22 cellular contexts compared by ENCODE assay signal in the genomic region with DNA sequence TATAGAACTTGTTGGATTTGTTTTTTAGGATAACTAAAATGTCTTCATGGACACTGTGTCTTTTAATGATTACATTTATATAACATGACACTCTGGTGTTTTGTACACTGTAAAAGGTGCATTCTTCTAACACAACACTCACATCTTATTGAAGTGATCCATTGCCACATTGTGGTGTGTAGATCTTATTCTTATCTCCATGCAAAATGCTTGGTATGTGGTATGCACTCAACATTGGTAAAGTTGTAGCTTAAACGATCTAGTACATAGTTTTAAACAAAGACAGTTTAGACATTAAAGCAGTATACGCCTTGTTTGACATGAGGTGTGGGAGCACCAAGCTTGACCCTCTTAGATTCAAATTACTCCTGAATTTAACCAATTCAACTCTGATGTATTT.
DNase-seq lines count a peak whose midpoint lies in the region; FAIRE-seq and TF ChIP-seq lines count a peak whose summit lies in the region.
"Had no signal": no experiment of that assay in that cellular context is flagged by ENCODE, and none has a peak within 500 bp of the region (broad histone marks: within the 10 kb centered on the region; RNA-seq: fewer than 3 reads in every experiment).

No MANE protein-coding gene starts in this region.

- H3K18ac ChIP-seq in mesenchymal stem cell (ENCODE audit: low read depth in 1 of 2, low read length in 2 of 2): no peak overlapping the region

- no peaks in the 10 kb centered on the region for H4K20me1 ChIP-seq in endothelial cell of umbilical vein (replicated peaks; ENCODE audit: control insufficient read depth, extremely low read depth, insufficient read depth, low read length)
- H4K20me1 ChIP-seq: BLaER1 had no signal

- no peak overlapping the region for H3K4me2 ChIP-seq in endothelial cell of umbilical vein (ENCODE audit: insufficient read depth, low read length)
- no peak overlapping the region for H3K4me2 ChIP-seq in mesenchymal stem cell (ENCODE audit: low read length, poor library complexity, severe bottlenecking)

- peaks cover 73% of the 10 kb centered on the region for H3K79me2 ChIP-seq in endothelial cell of umbilical vein (ENCODE audit: control insufficient read depth, insufficient read depth, low read length)

- CTCF ChIA-PET in endothelial cell of umbilical vein (lab: Charles Lee): interaction anchor here (0.7 to 1.7 kb wide), 3 partner anchors 14 to 248 kb away, joined by 3 to 5 read pairs (median 4); no protein-coding TSS in a partner anchor

- H3K27me3 ChIP-seq in adipocyte (replicated peaks; ENCODE audit: control insufficient read depth, insufficient read depth, low read length): no peaks in the 10 kb centered on the region
- no peaks in the 10 kb centered on the region for H3K27me3 ChIP-seq in endothelial cell of umbilical vein (ENCODE audit: control insufficient read depth in 2 of 2, insufficient read depth in 2 of 2, low read length in 2 of 2)
- no peaks in the 10 kb centered on the region for H3K27me3 ChIP-seq in mesenchymal stem cell (ENCODE audit: control insufficient read depth in 1 of 2, insufficient read depth in 1 of 2, low read length in 2 of 2)
- H3K27me3 ChIP-seq: BLaER1 had no signal

- H3K27ac ChIP-seq in endothelial cell of umbilical vein (ENCODE audit: insufficient read depth, low read depth, low read length) (peak overlapping the region; percentile 87), mesenchymal stem cell (ENCODE audit: low read length, poor library complexity, severe bottlenecking) (no peak overlapping the region)
- H3K27ac ChIP-seq: BLaER1 had no signal

- H2BK15ac ChIP-seq in mesenchymal stem cell (ENCODE audit: low read depth, poor library complexity, severe bottlenecking): no peak overlapping the region

- H3K4ac ChIP-seq in mesenchymal stem cell (ENCODE audit: low read depth in 1 of 2, low read length in 2 of 2): no peak overlapping the region

- dilution Hi-C loops in endothelial cell of umbilical vein (cut with MboI; ENCODE audit: extremely low pct_ligation_motif_present, low sequenced_read_pairs): no loop called here

- WGBS in mesenchymal stem cell: 53% methylated on average over 2 of the region's 2 CpGs

- no peak overlapping the region for H3K4me3 ChIP-seq in adipocyte (ENCODE audit: low read length)
- H3K4me3 ChIP-seq in endothelial cell of umbilical vein (replicated peaks in 1 of 3; ENCODE audit: insufficient read depth in 1 of 3, low read depth in 1 of 3, low read length in 3 of 3): no peak overlapping the region
- no peak overlapping the region for H3K4me3 ChIP-seq in mesenchymal stem cell (ENCODE audit: insufficient read depth in 1 of 2, low read depth in 1 of 2, low read length in 2 of 2)
- H3K4me3 ChIP-seq: BLaER1, GM12878 had no signal

- H3K9me3 ChIP-seq in adipocyte (ENCODE audit: control insufficient read depth, low read length) (no peaks in the 10 kb centered on the region), endothelial cell of umbilical vein (replicated peaks; ENCODE audit: control insufficient read depth, insufficient read depth, low read length) (no peaks in the 10 kb centered on the region), mesenchymal stem cell (ENCODE audit: control insufficient read depth, low read length) (no peaks in the 10 kb centered on the region)
- H3K9me3 ChIP-seq: BLaER1 had no signal

- TF ChIP-seq POLR2A in endothelial cell of umbilical vein (IDR thresholded peaks at IDR 0.05; ENCODE audit: low read depth, low read length): no peak

- intact Hi-C loops in endothelial cell of umbilical vein (cut with micrococcal nuclease): no loop called here

- peaks cover 3% of the 10 kb centered on the region for H3K36me3 ChIP-seq in adipocyte (ENCODE audit: control insufficient read depth, insufficient read depth, low read length, severe bottlenecking)
- no peaks in the 10 kb centered on the region for H3K36me3 ChIP-seq in endothelial cell of umbilical vein (ENCODE audit: control insufficient read depth in 2 of 2, extremely low read depth in 1 of 2, insufficient read depth in 2 of 2, low read length in 2 of 2)
- H3K36me3 ChIP-seq in mesenchymal stem cell (ENCODE audit: control insufficient read depth in 1 of 2, insufficient read depth in 2 of 2, low read depth in 1 of 2, low read length in 2 of 2): peaks cover 0 to 54% of the 10 kb centered on the region in 2 experiments
- H3K36me3 ChIP-seq: BLaER1 had no signal

- POLR2A ChIA-PET in endothelial cell of umbilical vein (lab: Charles Lee): interaction anchor here (0.9 kb wide), 1 partner anchor 9 kb away, joined by 3 read pairs; no protein-coding TSS in a partner anchor

- H3K9ac ChIP-seq in adipocyte (ENCODE audit: low read length) (no peak overlapping the region), endothelial cell of umbilical vein (replicated peaks; ENCODE audit: extremely low read depth, insufficient read depth, low read length) (peak overlapping the region; percentile 55), mesenchymal stem cell (ENCODE audit: low read length) (no peak overlapping the region)
- H3K9ac ChIP-seq: BLaER1 had no signal

- H2BK5ac ChIP-seq in mesenchymal stem cell (ENCODE audit: low read depth, low read length, poor library complexity, severe bottlenecking): no peak overlapping the region

- no peak overlapping the region for H4K91ac ChIP-seq in mesenchymal stem cell (ENCODE audit: low read length)

- DNase-seq in adipocyte (ENCODE audit: low read depth) (peak; percentile 4), endothelial cell of umbilical vein (ENCODE audit: low read depth, low spot score) (no peak), mesenchymal stem cell (no peak), cerebellum (ENCODE audit: low spot score) (no peak), NCI-H128 (lab: John Stamatoyannopoulos, UW; ENCODE audit: unreplicated experiment) (no peak), NK-92 (lab: John Stamatoyannopoulos, UW; ENCODE audit: unreplicated experiment) (no peak), NCI-H187 treated with DMSO at 0.1 percent for 48 hours (lab: John Stamatoyannopoulos, UW) (no peak)
- DNase-seq: ACHN; CD4-positive, alpha-beta T cell; DND-41; NCI-H1105 treated with DMSO at 0.1 percent for 48 hours; NCI-H1694; NCI-H2081 treated with DMSO at 0.1 percent for 48 hours; NCI-H2171 treated with DMSO at 0.1 percent for 48 hours; NCI-H446 treated with DMSO at 0.1 percent for 48 hours; NCI-H526 treated with DMSO at 0.1 percent for 48 hours; PC-3; RPMI8226; SHP77 treated with DMSO at 0.1 percent for 48 hours had no signal

- H2BK12ac ChIP-seq in mesenchymal stem cell (ENCODE audit: low read length in 2 of 2): no peak overlapping the region

- peak overlapping the region; percentile 70 for H2AK5ac ChIP-seq in mesenchymal stem cell (ENCODE audit: low read length, severe bottlenecking)

- no peak overlapping the region for H3K14ac ChIP-seq in mesenchymal stem cell (ENCODE audit: low read length in 2 of 2)

- no peak overlapping the region for H4K8ac ChIP-seq in mesenchymal stem cell (ENCODE audit: low read length)

- no peaks in the 10 kb centered on the region for H3K9me1 ChIP-seq in endothelial cell of umbilical vein (replicated peaks; ENCODE audit: control insufficient read depth, extremely low read depth, insufficient read depth, low read length)

- TF ChIP-seq CTCF in endothelial cell of umbilical vein (IDR thresholded peaks at IDR 0.05; ENCODE audit: extremely low read depth in 1 of 2, insufficient read depth in 1 of 2, low read depth in 1 of 2, low read length in 2 of 2): no peak

- no TSS peak for BruUV-seq in endothelial cell of umbilical vein (replicated peaks; lab: Mats Ljungman, UMichigan)

- H3K4me1 ChIP-seq in adipocyte (ENCODE audit: control insufficient read depth, insufficient read depth, low read length): peaks cover 9% of the 10 kb centered on the region
- H3K4me1 ChIP-seq in endothelial cell of umbilical vein (ENCODE audit: control insufficient read depth, extremely low read depth, insufficient read depth, low read length): peaks cover 50% of the 10 kb centered on the region
- H3K4me1 ChIP-seq in mesenchymal stem cell (ENCODE audit: control insufficient read depth, insufficient read depth, low read depth, low read length): peaks cover 8% of the 10 kb centered on the region

- FAIRE-seq in endothelial cell of umbilical vein (lab: Jason Lieb, UNC): no peak
- FAIRE-seq: GM12878, H54 had no signal

- H2AFZ ChIP-seq in endothelial cell of umbilical vein (ENCODE audit: low read depth, low read length) (no peak overlapping the region), mesenchymal stem cell (ENCODE audit: low read depth, low read length) (no peak overlapping the region)

- H3K23ac ChIP-seq in mesenchymal stem cell (ENCODE audit: low read length in 2 of 2): no peak overlapping the region

- H3K79me1 ChIP-seq in mesenchymal stem cell (replicated peaks; ENCODE audit: low read length, poor library complexity, severe bottlenecking): peaks cover 14% of the 10 kb centered on the region

- no peak overlapping the region for H2BK120ac ChIP-seq in mesenchymal stem cell (ENCODE audit: low read depth, low read length)

TF ChIP-seq in endothelial cell of umbilical vein, 7 proteins besides CTCF, POLR2A, EP300 and RAD21:
- TF ChIP-seq GATA2 (IDR thresholded peaks at IDR 0.05; ENCODE audit: insufficient read depth, insufficient read length, low read depth, low read length): no peak
- no peak for TF ChIP-seq EZH2 (IDR thresholded peaks at IDR 0.05; ENCODE audit: borderline replicate concordance, low read depth, low read length, severe bottlenecking)
- TF ChIP-seq POLR2AphosphoS5 (IDR thresholded peaks at IDR 0.05; ENCODE audit: insufficient read depth, low read depth, low read length): no peak
- no peak for TF ChIP-seq MYC (IDR thresholded peaks at IDR 0.05; ENCODE audit: low read depth, low read length)
- TF ChIP-seq FOS (IDR thresholded peaks at IDR 0.05; ENCODE audit: borderline replicate concordance, insufficient read depth, low read length): no peak
- TF ChIP-seq, protein P1, sequence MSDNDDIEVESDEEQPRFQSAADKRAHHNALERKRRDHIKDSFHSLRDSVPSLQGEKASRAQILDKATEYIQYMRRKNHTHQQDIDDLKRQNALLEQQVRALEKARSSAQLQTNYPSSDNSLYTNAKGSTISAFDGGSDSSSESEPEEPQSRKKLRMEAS (IDR thresholded peaks at IDR 0.05; ENCODE audit: insufficient read depth, insufficient read length): no peak
- no peak for TF ChIP-seq JUN (IDR thresholded peaks at IDR 0.05; ENCODE audit: borderline replicate concordance, insufficient read depth, insufficient read length, low read depth)
